14 cellular contexts compared by ENCODE assay signal in the genomic region with DNA sequence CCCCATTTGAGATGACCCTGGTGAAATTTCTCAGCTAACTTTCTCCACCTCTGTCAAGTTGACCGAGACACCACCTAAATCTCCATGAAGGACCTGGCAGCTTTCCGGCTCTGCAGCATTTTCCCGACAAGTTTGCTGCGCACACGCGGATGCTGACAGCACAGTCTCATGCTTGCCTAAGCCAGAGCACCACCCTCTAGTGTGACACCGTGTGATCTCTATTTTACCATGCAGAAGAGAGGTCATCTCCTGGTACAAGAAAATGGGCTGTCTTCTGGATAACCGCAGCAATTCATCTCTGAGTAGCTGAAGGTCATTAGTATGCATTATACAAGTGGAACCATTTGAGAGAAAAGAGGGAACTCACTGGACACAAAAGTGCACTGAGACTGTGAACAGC. TPM values are rescaled to one million over a fixed set of nuclear protein-coding genes. Genes with fewer than 3 reads are reported as not detected.
DNase-seq lines count a peak whose midpoint lies in the region; ATAC-seq, FAIRE-seq and TF ChIP-seq lines count a peak whose summit lies in the region.
"Had no signal": no experiment of that assay in that cellular context is flagged by ENCODE, and none has a peak within 500 bp of the region (broad histone marks: within the 10 kb centered on the region; RNA-seq: fewer than 3 reads in every experiment).

No MANE protein-coding gene starts in this region.

- peaks cover 69% of the 10 kb centered on the region for H3K4me1 ChIP-seq in HepG2 (ENCODE audit: insufficient read depth, low read length)
- peaks cover 0 to 10% (median 0%) of the 10 kb centered on the region in 4 donors for H3K4me1 ChIP-seq in right lobe of liver
- H3K4me1 ChIP-seq in neuronal stem cell (ENCODE audit: control insufficient read depth in 2 of 2, insufficient read depth in 1 of 2, low read depth in 1 of 2, low read length in 2 of 2) = peaks cover 8 to 14% of the 10 kb centered on the region in 2 donors
- H3K4me1 ChIP-seq: uterus had no signal

- H4K91ac ChIP-seq in neuronal stem cell (ENCODE audit: low read depth, low read length, poor library complexity) = no peak overlapping the region

- in situ Hi-C loops in HepG2 (cut with HindIII; ENCODE audit: extremely low pct_ligation_motif_present, low pct_unique_long_range_greater_than_20kb) = loop anchor here (5.0 kb wide), 2 partner anchors 53 to 83 kb away; no protein-coding TSS in a partner anchor
- in situ Hi-C loops in brain microvascular endothelial cell (cut with HindIII; ENCODE audit: low pct_ligation_motif_present, low sequenced_read_pairs) = no loop called here

- H3K27me3 Mint-ChIP-seq in naive thymus-derived CD8-positive, alpha-beta T cell = peaks cover 12 to 56% (median 44%) of the 10 kb centered on the region in 5 donors

- H3K27me3 ChIP-seq in HepG2 (ENCODE audit: control insufficient read depth in 1 of 2, insufficient read depth in 2 of 2, low read length in 2 of 2) (peaks cover 9 to 35% of the 10 kb centered on the region in 2 experiments), right lobe of liver (no peaks in the 10 kb centered on the region), brain microvascular endothelial cell (replicated peaks) (no peaks in the 10 kb centered on the region), neuronal stem cell (ENCODE audit: control insufficient read depth in 3 of 3, insufficient read depth in 3 of 3, low read depth in 1 of 3, low read length in 3 of 3) (peaks cover 8 to 53% (median 36%) of the 10 kb centered on the region in 3 experiments)
- H3K27me3 ChIP-seq: ovary, uterus had no signal

- H2AFZ ChIP-seq in HepG2 (ENCODE audit: low read length) = no peak overlapping the region
- H2AFZ ChIP-seq in neuronal stem cell (ENCODE audit: low read length) = peak overlapping the region; percentile 56

- no peaks in the 10 kb centered on the region for H3K36me3 Mint-ChIP-seq in naive thymus-derived CD8-positive, alpha-beta T cell
- H3K36me3 Mint-ChIP-seq: activated naive CD8-positive, alpha-beta T cell had no signal

- no peaks in the 10 kb centered on the region for H4K20me1 ChIP-seq in HepG2 (ENCODE audit: insufficient read depth, low read length)

- H3K14ac ChIP-seq in neuronal stem cell (ENCODE audit: low read length) = no peak overlapping the region

- POLR2A ChIA-PET in HepG2 (lab: Yijun Ruan, JAX) = interaction anchor here (0.7 to 2.1 kb wide), 3 partner anchors 15 to 200 kb away, joined by 3 to 11 read pairs (median 4); no protein-coding TSS in a partner anchor
- POLR2A ChIA-PET in naive thymus-derived CD8-positive, alpha-beta T cell (lab: Charles Lee) = interaction anchor here (2.0 kb wide), 1 partner anchor 84 kb away, joined by 6 read pairs; no protein-coding TSS in a partner anchor

- H3K9ac ChIP-seq in HepG2 (ENCODE audit: insufficient read depth, low read depth, low read length) (peak overlapping the region; percentile 14; the same call in 1 of the 2 replicates), neuronal stem cell (ENCODE audit: low read depth, low read length, poor library complexity) (no peak overlapping the region)

- intact Hi-C loops in HepG2 (cut with micrococcal nuclease; ENCODE audit: unreplicated experiment) (loop anchor here (1.0 to 5.0 kb wide), 4 partner anchors 14 to 85 kb away; a partner anchor contains a TSS), right lobe of liver (cut with DNase I) (loop anchor here (5.0 kb wide), 1 partner anchor 53 kb away; no protein-coding TSS in a partner anchor)

- H2AK5ac ChIP-seq in neuronal stem cell (ENCODE audit: low read depth, low read length) = peak overlapping the region; percentile 3

- TF ChIP-seq CTCF in HepG2 (CRISPR knock-in tag; IDR thresholded peaks at IDR 0.05) (no peak), right lobe of liver (IDR thresholded peaks at IDR 0.05) (no peak), brain microvascular endothelial cell (IDR thresholded peaks at IDR 0.05; ENCODE audit: low read depth, low read length, missing control alignments) (no peak)

- no peaks in the 10 kb centered on the region for H3K79me2 ChIP-seq in HepG2 (ENCODE audit: insufficient read depth, low read length)

- BruUV-seq in HepG2 (replicated peaks; lab: Mats Ljungman, UMichigan) = no TSS peak

- H3K4me3 ChIP-seq in HepG2 (replicated peaks in 1 of 3; ENCODE audit: insufficient read depth in 1 of 3, low read depth in 2 of 3, low read length in 3 of 3) (peak overlapping the region in 1 of 3 experiments; percentile 71; a peak in 2 of 6 replicates), right lobe of liver (no peak overlapping the region), brain microvascular endothelial cell (ENCODE audit: low read depth, low read length) (peak overlapping the region; percentile 89), neuronal stem cell (ENCODE audit: low read length in 2 of 2) (no peak overlapping the region)
- H3K4me3 ChIP-seq: ovary, SK-N-MC, uterus had no signal

- no peaks in the 10 kb centered on the region for H3K36me3 ChIP-seq in HepG2 (replicated peaks in 1 of 2; ENCODE audit: control insufficient read depth in 1 of 2, insufficient read depth in 2 of 2, low read length in 2 of 2)
- no peaks in the 10 kb centered on the region for H3K36me3 ChIP-seq in right lobe of liver
- H3K36me3 ChIP-seq in brain microvascular endothelial cell (replicated peaks) = peaks cover 27% of the 10 kb centered on the region
- H3K36me3 ChIP-seq in neuronal stem cell (replicated peaks in 1 of 2; ENCODE audit: control insufficient read depth in 2 of 2, insufficient read depth in 2 of 2, low read length in 2 of 2) = no peaks in the 10 kb centered on the region
- H3K36me3 ChIP-seq: ovary, uterus had no signal

- no peak overlapping the region for H4K8ac ChIP-seq in neuronal stem cell (ENCODE audit: low read depth, low read length)

- WGBS in HepG2 (ENCODE audit: low lambda C conversion rate) = 52% methylated on average over 8 of the region's 8 CpGs
- WGBS in right lobe of liver (ENCODE audit: insufficient coverage, low coverage, low lambda C conversion rate, missing lambda C conversion rate) = 76% methylated on average over 7 of the region's 8 CpGs
- WGBS in neuronal stem cell (ENCODE audit: extremely low coverage in 2 of 2, insufficient read length in 2 of 2, insufficient replicate concordance in 1 of 2), 2 donors = no CpG with 5 or more reads among the region's 8 CpGs

- peaks cover 2 to 16% (median 13%) of the 10 kb centered on the region in 4 donors for H3K4me1 Mint-ChIP-seq in naive thymus-derived CD8-positive, alpha-beta T cell

- H2BK15ac ChIP-seq in neuronal stem cell (ENCODE audit: low read length) = peak overlapping the region; percentile 10

- H3K9me3 ChIP-seq in HepG2 (ENCODE audit: low read length) = no peaks in the 10 kb centered on the region
- no peaks in the 10 kb centered on the region for H3K9me3 ChIP-seq in right lobe of liver
- H3K9me3 ChIP-seq in neuronal stem cell (replicated peaks in 1 of 2; ENCODE audit: control insufficient read depth in 2 of 2, insufficient read depth in 1 of 2, low read depth in 1 of 2, low read length in 2 of 2) = peaks cover 0 to 2% of the 10 kb centered on the region in 2 donors
- H3K9me3 ChIP-seq: ovary, uterus had no signal

- H2BK12ac ChIP-seq in neuronal stem cell (ENCODE audit: low read length) = no peak overlapping the region

- peak overlapping the region; percentile 61 for H3K23ac ChIP-seq in neuronal stem cell (ENCODE audit: low read depth, low read length, poor library complexity)

- ATAC-seq in HepG2 = no peak
- no peak for ATAC-seq in right lobe of liver
- ATAC-seq in GM18867 (IDR thresholded peaks at IDR 0.05; ENCODE audit: unreplicated experiment) = no peak
- no peak for ATAC-seq in naive thymus-derived CD8-positive, alpha-beta T cell
- ATAC-seq in HG02588 (IDR thresholded peaks at IDR 0.05; ENCODE audit: unreplicated experiment) = no peak

- no peak overlapping the region for H2BK120ac ChIP-seq in neuronal stem cell (ENCODE audit: low read depth, low read length)

- peak overlapping the region in 1 of 10 donors; percentile 73 for H3K27ac Mint-ChIP-seq in naive thymus-derived CD8-positive, alpha-beta T cell
- H3K27ac Mint-ChIP-seq: activated T-cell treated with anti-CD3 and anti-CD28 coated beads, Interleukin-2, amount 50 U/mL, for 24 hours; H9 had no signal

- TF ChIP-seq RAD21 in HepG2 (CRISPR knock-in tag; IDR thresholded peaks at IDR 0.05) = no peak

- H3K4me3 Mint-ChIP-seq in naive thymus-derived CD8-positive, alpha-beta T cell = no peak overlapping the region
- H3K4me3 Mint-ChIP-seq: activated naive CD8-positive, alpha-beta T cell; activated T-cell treated with anti-CD3 and anti-CD28 coated beads, Interleukin-2, amount 50 U/mL, for 24 hours; H9 had no signal

- no peak overlapping the region for H3K4ac ChIP-seq in neuronal stem cell (ENCODE audit: low read length)

- H2BK5ac ChIP-seq in neuronal stem cell (ENCODE audit: low read length) = no peak overlapping the region

- no peaks in the 10 kb centered on the region for H3K79me1 ChIP-seq in neuronal stem cell (ENCODE audit: low read depth, low read length)

- no peak for FAIRE-seq in HepG2 (lab: Jason Lieb, UNC)

- no peaks in the 10 kb centered on the region for H3K9me3 Mint-ChIP-seq in naive thymus-derived CD8-positive, alpha-beta T cell
- H3K9me3 Mint-ChIP-seq: activated T-cell treated with anti-CD3 and anti-CD28 coated beads, Interleukin-2, amount 50 U/mL, for 24 hours had no signal

- H3K18ac ChIP-seq in neuronal stem cell (ENCODE audit: low read length) = no peak overlapping the region

- H3K4me2 ChIP-seq in HepG2 (ENCODE audit: low read depth, low read length) (peak overlapping the region; percentile 85), neuronal stem cell (ENCODE audit: insufficient read depth, low read length, poor library complexity, severe bottlenecking) (no peak overlapping the region)

- TF ChIP-seq EP300 in HepG2 (IDR thresholded peaks at IDR 0.05; ENCODE audit: low read depth in 2 of 2, low read length in 2 of 2) = no peak
- TF ChIP-seq EP300 in HepG2 (CRISPR knock-in tag; IDR thresholded peaks at IDR 0.05; ENCODE audit: borderline replicate concordance) = no peak

- TF ChIP-seq POLR2A in HepG2 (IDR thresholded peaks at IDR 0.05; ENCODE audit: insufficient read depth in 1 of 2, low read depth in 2 of 2, low read length in 2 of 2) (no peak), right lobe of liver (IDR thresholded peaks at IDR 0.05) (no peak)

- no peak overlapping the region for H3K27ac ChIP-seq in HepG2 (ENCODE audit: extremely low read length, insufficient read depth, low read length)
- no peak overlapping the region for H3K27ac ChIP-seq in right lobe of liver
- peak overlapping the region; percentile 88 for H3K27ac ChIP-seq in brain microvascular endothelial cell
- H3K27ac ChIP-seq in neuronal stem cell (replicated peaks; ENCODE audit: low read length) = no peak overlapping the region
- H3K27ac ChIP-seq: ovary, SK-N-MC had no signal

- DNase-seq in HepG2 (ENCODE audit: low spot score) (no peak), right lobe of liver (no peak), brain microvascular endothelial cell (no peak), neuronal stem cell (ENCODE audit: low spot score) (no peak)
- DNase-seq in activated CD4-positive, CD25-positive, alpha-beta regulatory T cell (lab: John Stamatoyannopoulos, UW) = no peak
- DNase-seq in naive thymus-derived CD8-positive, alpha-beta T cell = no peak

- CTCF ChIA-PET in HepG2 (lab: Yijun Ruan, JAX; ENCODE audit: low intra/inter-chr PET ratio, low total read pairs) = interaction anchor here (1.9 to 2.2 kb wide), 3 partner anchors 14 to 85 kb away, joined by 9 to 21 read pairs (median 19); no protein-coding TSS in a partner anchor

RNA-seq across cellular contexts. Expression of a gene that starts 38.9 kb away (rescaled TPM):
- total RNA-seq in HepG2 (2016; rRNA removed; fragmentation: Illumina TruSeq; extraction: Trizol) (6.3 and 9.3 TPM in 2 replicates), right lobe of liver (100 to 1,000 TPM; 102 to 158 (median 120) TPM)
- 0.79 and 0.81 TPM in 2 replicates for total RNA-seq in HepG2 (2016; cell fraction: cytosol; rRNA removed; fragmentation: Illumina TruSeq; extraction: Trizol; ENCODE audit: low read depth)
- 5.4 and 9.4 TPM in 2 replicates for total RNA-seq in HepG2 (2016; cell fraction: insoluble cytoplasmic fraction; rRNA removed; fragmentation: Illumina TruSeq; extraction: Trizol)
- total RNA-seq in HepG2 (2016; cell fraction: membrane; rRNA removed; fragmentation: Illumina TruSeq; extraction: Trizol) = 2.5 TPM in 2 replicates
- 10.0 and 12.1 TPM in 2 replicates for total RNA-seq in HepG2 (2016; cell fraction: nucleus; rRNA removed; fragmentation: Illumina TruSeq; extraction: Trizol)
- polyA plus RNA-seq in HepG2 (2011; rRNA removed) = 14.1 and 21.5 TPM in 2 replicates
- polyA plus RNA-seq in HepG2 (2011; cell fraction: cytosol; rRNA removed) = 13.3 and 14.5 TPM in 2 replicates
- 26.3 and 26.5 TPM in 2 replicates for polyA plus RNA-seq in HepG2 (2011; cell fraction: nucleus; rRNA removed)
- polyA plus RNA-seq in HepG2 (2012) = 10.8 and 11.1 TPM in 2 replicates
- 0.36 TPM in 2 replicates for polyA plus RNA-seq in HepG2 (2016; cell fraction: cytosol; fragmentation: Illumina TruSeq; extraction: Trizol; ENCODE audit: low read depth)
- 4.2 and 4.6 TPM in 2 replicates for polyA plus RNA-seq in HepG2 (2016; cell fraction: insoluble cytoplasmic fraction; fragmentation: Illumina TruSeq; extraction: Trizol; ENCODE audit: low read depth)
- polyA plus RNA-seq in HepG2 (2016; cell fraction: membrane; fragmentation: Illumina TruSeq; extraction: Trizol; ENCODE audit: low read depth) = 0.93 and 0.94 TPM in 2 replicates
- polyA plus RNA-seq in HepG2 (2016; cell fraction: nucleus; fragmentation: Illumina TruSeq; extraction: Trizol; ENCODE audit: insufficient read depth, low read depth) = 15.4 and 16.8 TPM in 2 replicates
- polyA minus RNA-seq in HepG2 (2011; rRNA and poly(A)+ RNA removed; ENCODE audit: low replicate concordance) = 2.9 and 31.0 TPM in 2 replicates
- polyA minus RNA-seq in HepG2 (2011; cell fraction: cytosol; rRNA and poly(A)+ RNA removed) = 14.3 and 18.7 TPM in 2 replicates
- 7.9 and 11.3 TPM in 2 replicates for polyA minus RNA-seq in HepG2 (2011; cell fraction: nucleus; rRNA and poly(A)+ RNA removed)
- polyA plus RNA-seq in neuronal stem cell (2013, experiment 1 of 2) = 14.1 TPM
- polyA plus RNA-seq in neuronal stem cell (2013, experiment 2 of 2) = 15.0 TPM
- 10 to 100 TPM; 18.7 to 18.9 TPM for total RNA-seq in naive thymus-derived CD8-positive, alpha-beta T cell
- polyA plus RNA-seq in naive thymus-derived CD8-positive, alpha-beta T cell = 10 to 100 TPM in 2 of 3 donors, 1 to 10 TPM in 1; 8.5 to 14.9 (median 11.0) TPM

Comparison
In these comparisons a context has a peak if more than half of its experiments do, and no peak if none do; other contexts are left out.
1. RNA of a gene that starts 38.9 kb away (total RNA-seq): 102 to 158 TPM in right lobe of liver; 18.7 to 18.9 TPM in naive thymus-derived CD8-positive, alpha-beta T cell and 0.79 to 12.1 TPM in HepG2; every median in the first group is over 4 times any median in the second.